ENCODE assay signal across 19 cellular contexts in the genomic region with DNA sequence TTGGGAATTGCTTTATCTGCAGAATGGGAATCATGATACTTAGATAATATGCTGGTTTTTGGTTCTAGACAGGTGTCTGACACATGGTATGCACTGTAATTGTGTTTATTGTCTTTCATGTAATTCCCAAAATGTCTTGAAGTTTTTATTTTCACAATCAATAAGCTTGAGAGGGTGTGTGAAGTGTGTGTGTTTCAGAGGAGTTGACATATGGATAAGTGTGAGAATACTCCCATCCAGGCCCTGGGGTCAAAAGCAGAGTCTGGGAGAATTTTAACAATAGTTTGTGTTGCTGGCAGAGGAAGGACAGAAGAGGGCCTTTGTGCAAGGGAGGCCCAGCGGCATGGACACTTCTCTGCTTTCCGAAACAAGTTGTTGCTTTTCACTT. TPM values are rescaled to one million over a fixed set of nuclear protein-coding genes. Genes with fewer than 3 reads are reported as not detected.
"Had no signal": no experiment of that assay in that cellular context is flagged by ENCODE, and none has a peak within 500 bp of the region (broad histone marks: within the 10 kb centered on the region; RNA-seq: fewer than 3 reads in every experiment).

No MANE protein-coding gene starts in this region.

- H3K36me3 ChIP-seq: left lung, suprapubic skin had no signal

- FAIRE-seq: bronchial epithelial cell, urothelium cell line had no signal

- ATAC-seq: foreskin keratinocyte; left lung; stimulated activated naive CD8-positive, alpha-beta T cell treated with anti-CD3 and anti-CD28 coated beads, Interleukin-15, amount 100 ng/mL, for 72 hours had no signal

- H3K4me3 ChIP-seq: left lung, suprapubic skin had no signal

- DNase-seq: activated CD4-positive, alpha-beta T cell treated with anti-CD3 and anti-CD28 coated beads for 1 hour; activated CD8-positive, alpha-beta memory T cell treated with anti-CD3 and anti-CD28 coated beads for 24 hours; activated CD8-positive, alpha-beta memory T cell treated with anti-CD3 and anti-CD28 coated beads, Interleukin-2, amount 50 U/mL, for 48 hours; activated effector memory CD4-positive, alpha-beta T cell treated with Interleukin-2 at 50 U/mL for 16 hours; activated T-cell treated with anti-CD3 and anti-CD28 coated beads, Interleukin-2, amount 50 U/mL, for 48 hours; cerebellar nuclear complex; effector memory CD4-positive, alpha-beta T cell; foreskin keratinocyte; mammary epithelial cell; stimulated activated CD4-positive, alpha-beta T cell treated with anti-CD3 and anti-CD28 coated beads, Interleukin-15, amount 100 ng/mL, for 24 hours; stimulated activated CD4-positive, alpha-beta T cell treated with anti-CD3 and anti-CD28 coated beads, Interleukin-2, amount 100 ng/mL, for 48 hours; stimulated activated naive CD8-positive, alpha-beta T cell treated with anti-CD3 and anti-CD28 coated beads, Interleukin-15, amount 100 ng/mL, for 72 hours; SW 1271; T-helper 2 cell had no signal

- H3K27ac ChIP-seq: foreskin keratinocyte, suprapubic skin, VCaP had no signal

- H3K4me1 ChIP-seq: foreskin keratinocyte had no signal

- H3K9me3 ChIP-seq: left lung, suprapubic skin had no signal

RNA-seq across cellular contexts. Expression of gene PRDM6, which starts 8.4 kb away (rescaled TPM):
- total RNA-seq: bronchial epithelial cell had no signal
